In genomic region chr10:4653160-4653559, GRCh38 we compare ENCODE assay signal across 21 cellular contexts.
A peak's percentile ranks its signal among the peaks of the same experiment; 100 is the strongest.
DNase-seq lines count a peak whose midpoint lies in the region; ATAC-seq, FAIRE-seq and TF ChIP-seq lines count a peak whose summit lies in the region.
"Had no signal": no experiment of that assay in that cellular context is flagged by ENCODE, and none has a peak within 500 bp of the region (broad histone marks: within the 10 kb centered on the region; RNA-seq: fewer than 3 reads in every experiment).

No MANE protein-coding gene starts in this region.

- peak; percentile 37 to 52 for DNase-seq in Caco-2
- peak; percentile 61 for DNase-seq in HEK293T (ENCODE audit: extremely low spot score)
- peak; percentile 76 for DNase-seq in NCI-H748 (lab: John Stamatoyannopoulos, UW; ENCODE audit: unreplicated experiment)
- peak; percentile 28 for DNase-seq in left kidney (ENCODE audit: low read depth, low spot score)
- DNase-seq in pancreas = no peak
- no peak for DNase-seq in activated effector memory CD4-positive, alpha-beta T cell treated with Interleukin-2 at 50 U/mL for 16 hours
- DNase-seq: ACHN; CD4-positive, alpha-beta T cell; DND-41; GF-D8; KG1; NCI-H1092; NCI-H187 treated with DMSO at 0.1 percent for 48 hours; NCI-H526 treated with DMSO at 0.1 percent for 48 hours; T-cell had no signal

- H3K27me3 Mint-ChIP-seq in Caco-2 (ENCODE audit: insufficient read depth, unreplicated experiment) = peaks cover 9% of the 10 kb centered on the region
- H3K27me3 Mint-ChIP-seq: B cell; CD4-positive, alpha-beta T cell; T-cell had no signal

- no peaks in the 10 kb centered on the region for H3K9me3 Mint-ChIP-seq in Caco-2 (ENCODE audit: unreplicated experiment)
- H3K9me3 Mint-ChIP-seq: CD4-positive, alpha-beta T cell; T-cell had no signal

- no peak overlapping the region for H3K27ac ChIP-seq in pancreas
- H3K27ac ChIP-seq: SK-N-MC had no signal

- no peaks in the 10 kb centered on the region; the same call in 1 of the 2 replicates for H3K27me3 ChIP-seq in Caco-2 (replicated peaks; ENCODE audit: control insufficient read depth, insufficient read depth, low read length)
- H3K27me3 ChIP-seq in pancreas = peaks cover 0 to 11% (median 3%) of the 10 kb centered on the region in 4 donors

- CTCF ChIA-PET in Caco-2 (lab: Charles Lee) = no interaction called here
- CTCF ChIA-PET in HEK293T (lab: Yijun Ruan, JAX) = interaction anchor here (0.7 kb wide), 1 partner anchor 1067 kb away, joined by 3 read pairs; no protein-coding TSS in a partner anchor

- WGBS in pancreas, 2 donors = 53 to 67% methylated on average over 8 of the region's 8 CpGs

- H3K4me1 ChIP-seq in Caco-2 = no peaks in the 10 kb centered on the region
- H3K4me1 ChIP-seq in pancreas = no peaks in the 10 kb centered on the region

- no TSS peak for BruUV-seq in Caco-2 (replicated peaks; lab: Mats Ljungman, UMichigan)

- H3K36me3 ChIP-seq in Caco-2 (ENCODE audit: control insufficient read depth, insufficient read depth, low read length) (no peaks in the 10 kb centered on the region), pancreas (no peaks in the 10 kb centered on the region)

- no peak overlapping the region for H3K4me3 ChIP-seq in Caco-2 (ENCODE audit: low read depth, low read length)
- H3K4me3 ChIP-seq in pancreas = no peak overlapping the region
- H3K4me3 ChIP-seq: SK-N-MC had no signal

- POLR2A ChIA-PET in Caco-2 (lab: Charles Lee) (interaction anchor here (0.6 kb wide), 1 partner anchor 174 kb away, joined by 3 read pairs; no protein-coding TSS in a partner anchor), HEK293T (lab: Yijun Ruan, JAX) (interaction anchor here (0.6 kb wide), 1 partner anchor 255 kb away, joined by 3 read pairs; no protein-coding TSS in a partner anchor)

- H3K36me3 Mint-ChIP-seq in Caco-2 (ENCODE audit: insufficient read depth, unreplicated experiment) = no peaks in the 10 kb centered on the region
- H3K36me3 Mint-ChIP-seq: T-cell had no signal

- intact Hi-C loops in Caco-2 (cut with micrococcal nuclease; ENCODE audit: unreplicated experiment) (no loop called here), pancreas (cut with DNase I) (no loop called here)

- H3K4me1 Mint-ChIP-seq in Caco-2 (ENCODE audit: low read depth, unreplicated experiment) = no peaks in the 10 kb centered on the region

- no peak overlapping the region for H3K4me3 Mint-ChIP-seq in Caco-2 (ENCODE audit: unreplicated experiment)
- H3K4me3 Mint-ChIP-seq: B cell; CD4-positive, alpha-beta T cell; T-cell had no signal

- H3K9me3 ChIP-seq in Caco-2 = no peaks in the 10 kb centered on the region
- no peaks in the 10 kb centered on the region for H3K9me3 ChIP-seq in pancreas

- ATAC-seq in pancreas (no peak), HG03571 (IDR thresholded peaks at IDR 0.05; ENCODE audit: unreplicated experiment) (no peak), HG02678 (IDR thresholded peaks at IDR 0.05; ENCODE audit: unreplicated experiment) (no peak)
- ATAC-seq: Right ventricle myocardium inferior, T-cell had no signal

- H3K27ac Mint-ChIP-seq in Caco-2 (ENCODE audit: unreplicated experiment) = no peak overlapping the region
- H3K27ac Mint-ChIP-seq: B cell; CD4-positive, alpha-beta T cell; T-cell had no signal

- no peak for TF ChIP-seq CTCF in Caco-2 (IDR thresholded peaks at IDR 0.05; ENCODE audit: insufficient read depth in 1 of 2, low read depth in 1 of 2, low read length in 1 of 2, severe bottlenecking in 1 of 2, unreplicated experiment in 1 of 2)
- no peak for TF ChIP-seq CTCF in pancreas (IDR thresholded peaks at IDR 0.05)

- no peak for FAIRE-seq in pancreas (lab: Jason Lieb, UNC)
- FAIRE-seq: H54 had no signal

TF ChIP-seq in HEK293T, 16 proteins besides CTCF, POLR2A, EP300 and RAD21:
- TF ChIP-seq CTBP1 (IDR thresholded peaks at IDR 0.05; ENCODE audit: borderline replicate concordance) = peak; percentile 98
- TF ChIP-seq BHLHE40 (IDR thresholded peaks at IDR 0.05; ENCODE audit: borderline replicate concordance) = no peak
- TF ChIP-seq PKNOX1 (IDR thresholded peaks at IDR 0.05) = peak; percentile 59

Comparison
In these comparisons a context has a peak if more than half of its experiments do, and no peak if none do; other contexts are left out.
1. DNase-seq: peak in Caco-2 (2 of 2), HEK293T (single experiment), NCI-H748 (single experiment) and left kidney (single experiment); none in pancreas (0 of 6) and activated effector memory CD4-positive, alpha-beta T cell treated with Interleukin-2 at 50 U/mL for 16 hours (single experiment).